8 cellular contexts compared by ENCODE assay signal in genomic region chr10:31083765-31084184, GRCh38. TPM values are rescaled to one million over a fixed set of nuclear protein-coding genes. Genes with fewer than 3 reads are reported as not detected.
DNase-seq lines count a peak whose midpoint lies in the region; ATAC-seq, FAIRE-seq and TF ChIP-seq lines count a peak whose summit lies in the region.

No MANE protein-coding gene starts in this region.

- no peaks in the 10 kb centered on the region for H3K27me3 ChIP-seq in CD4-positive, alpha-beta memory T cell (ENCODE audit: insufficient read depth, low read length)
- no peaks in the 10 kb centered on the region for H3K27me3 ChIP-seq in small intestine (ENCODE audit: control insufficient read depth in 2 of 2, insufficient read depth in 2 of 2, low read length in 2 of 2)

- H3K4me3 Mint-ChIP-seq in CD4-positive, alpha-beta memory T cell = no peak overlapping the region
- H3K4me3 Mint-ChIP-seq in glutamatergic neuron (ENCODE audit: unreplicated experiment) = no peak overlapping the region

- no peaks in the 10 kb centered on the region for H3K27me3 Mint-ChIP-seq in CD4-positive, alpha-beta memory T cell
- peaks cover 2% of the 10 kb centered on the region for H3K27me3 Mint-ChIP-seq in glutamatergic neuron (ENCODE audit: unreplicated experiment)

- H3K27ac ChIP-seq in CD4-positive, alpha-beta memory T cell (ENCODE audit: low read depth, low read length) = no peak overlapping the region
- H3K27ac ChIP-seq in small intestine (ENCODE audit: low read depth in 1 of 2, low read length in 1 of 2) = no peak overlapping the region

- FAIRE-seq in small intestine (lab: Jason Lieb, UNC) = no peak

- H3K9me3 Mint-ChIP-seq in CD4-positive, alpha-beta memory T cell = no peaks in the 10 kb centered on the region
- H3K9me3 Mint-ChIP-seq in glutamatergic neuron (ENCODE audit: unreplicated experiment) = no peaks in the 10 kb centered on the region

- POLR2A ChIA-PET in CD4-positive, alpha-beta memory T cell (lab: Charles Lee; ENCODE audit: partially characterized antibody) = interaction anchor here (1.5 kb wide), 1 partner anchor 299 kb away, joined by 6 read pairs; no protein-coding TSS in a partner anchor

- 49 to 57% (median 49%) methylated on average over 6 of the region's 6 CpGs for WGBS in small intestine, 3 donors

- TF ChIP-seq CTCF in glutamatergic neuron (IDR thresholded peaks at IDR 0.05; ENCODE audit: partially characterized antibody, unreplicated experiment) = peak; percentile 61

- no peaks in the 10 kb centered on the region for H3K4me1 ChIP-seq in CD4-positive, alpha-beta memory T cell (ENCODE audit: insufficient read depth, low read length)
- H3K4me1 ChIP-seq in small intestine (ENCODE audit: control insufficient read depth in 2 of 2, insufficient read depth in 1 of 2, low read depth in 1 of 2, low read length in 1 of 2) = no peaks in the 10 kb centered on the region

- H3K27ac Mint-ChIP-seq in CD4-positive, alpha-beta memory T cell = no peak overlapping the region
- H3K27ac Mint-ChIP-seq in glutamatergic neuron (ENCODE audit: unreplicated experiment) = peak overlapping the region; percentile 49

- H3K36me3 ChIP-seq in CD4-positive, alpha-beta memory T cell (ENCODE audit: insufficient read depth, low read length) = no peaks in the 10 kb centered on the region
- no peaks in the 10 kb centered on the region for H3K36me3 ChIP-seq in small intestine (ENCODE audit: control insufficient read depth in 2 of 2, insufficient read depth in 2 of 2, low read length in 2 of 2)

- no peak overlapping the region for H3K4me3 ChIP-seq in CD4-positive, alpha-beta memory T cell (ENCODE audit: low read length in 2 of 2)
- H3K4me3 ChIP-seq in small intestine (ENCODE audit: low read depth in 1 of 2, low read length in 2 of 2) = no peak overlapping the region

- CTCF ChIA-PET in CD4-positive, alpha-beta memory T cell (lab: Charles Lee; ENCODE audit: partially characterized antibody) = interaction anchor here (0.6 to 3.3 kb wide), 19 partner anchors 8 to 1018 kb away, joined by 3 to 44 read pairs (median 4); partner anchors contain the start of gene ZNF438

- peak; percentile 40 to 59 (median 50) for DNase-seq in CD4-positive, alpha-beta memory T cell
- DNase-seq in HT-29 (ENCODE audit: low spot score) (peak; percentile 77), RKO (ENCODE audit: low spot score) (peak; percentile 84), glutamatergic neuron (peak; percentile 45), small intestine (peak; percentile 37)
- peak; percentile 80 to 82 for DNase-seq in activated T-cell treated with anti-CD3 and anti-CD28 coated beads, Interleukin-2, amount 50 U/mL, for 48 hours

- H3K9me3 ChIP-seq in CD4-positive, alpha-beta memory T cell (ENCODE audit: control insufficient read depth in 1 of 2, low read length in 2 of 2) = no peaks in the 10 kb centered on the region
- H3K9me3 ChIP-seq in small intestine (ENCODE audit: control insufficient read depth, low read depth) = no peaks in the 10 kb centered on the region

- intact Hi-C loops in CD4-positive, alpha-beta memory T cell (cut with micrococcal nuclease) = loop anchor here (2.0 to 10.0 kb wide), 4 partner anchors 235 to 725 kb away; partner anchors contain the start of gene ZEB1

- H3K4me1 Mint-ChIP-seq in CD4-positive, alpha-beta memory T cell = peaks cover 0 to 1% (median under 1%) of the 10 kb centered on the region in 4 donors
- peaks cover 20% of the 10 kb centered on the region for H3K4me1 Mint-ChIP-seq in glutamatergic neuron (ENCODE audit: low read depth, unreplicated experiment)

- ATAC-seq in HG03442 (IDR thresholded peaks at IDR 0.05; ENCODE audit: unreplicated experiment) (no peak), HG03045 (IDR thresholded peaks at IDR 0.05; ENCODE audit: unreplicated experiment) (no peak)

- no peaks in the 10 kb centered on the region for H3K36me3 Mint-ChIP-seq in CD4-positive, alpha-beta memory T cell
- no peaks in the 10 kb centered on the region for H3K36me3 Mint-ChIP-seq in glutamatergic neuron (ENCODE audit: unreplicated experiment)

RNA-seq across cellular contexts. Expression of gene ZNF438, which starts 52.1 kb away (rescaled TPM):
- total RNA-seq in CD4-positive, alpha-beta memory T cell = 1 to 10 TPM; 3.7 to 4.1 TPM
- polyA plus RNA-seq in CD4-positive, alpha-beta memory T cell = 1 to 10 TPM; 2.0 to 4.5 TPM
- total RNA-seq in HT-29 (2014; rRNA removed; shearing (Covaris generic)) = 1.2 and 1.6 TPM in 2 replicates
- total RNA-seq in glutamatergic neuron (ENCODE audit: unreplicated experiment) = 3.5 TPM
- 1 to 10 TPM; 4.1 to 5.8 (median 5.2) TPM for polyA plus RNA-seq in small intestine
